ENCODE assay signal across 12 cellular contexts in genomic region chr6:7152467-7152866, GRCh38. TPM values are rescaled to one million over a fixed set of nuclear protein-coding genes. Genes with fewer than 3 reads are reported as not detected.
A peak's percentile ranks its signal among the peaks of the same experiment; 100 is the strongest.
DNase-seq lines count a peak whose midpoint lies in the region; ATAC-seq and TF ChIP-seq lines count a peak whose summit lies in the region.
"Had no signal": no experiment of that assay in that cellular context is flagged by ENCODE, and none has a peak within 500 bp of the region (broad histone marks: within the 10 kb centered on the region; RNA-seq: fewer than 3 reads in every experiment).

No MANE protein-coding gene starts in this region.

- H3K9me3 ChIP-seq in hepatocyte (ENCODE audit: low read depth), result no peaks in the 10 kb centered on the region
- no peaks in the 10 kb centered on the region for H3K9me3 ChIP-seq in neutrophil
- H3K9me3 ChIP-seq in MM.1S (replicated peaks; ENCODE audit: insufficient read depth, low read length), result no peaks in the 10 kb centered on the region

- no peak overlapping the region for H3K9ac ChIP-seq in MM.1S (ENCODE audit: low read length)

- no peak overlapping the region for H3K4me3 ChIP-seq in hepatocyte
- H3K4me3 ChIP-seq in neutrophil (ENCODE audit: low read depth in 1 of 2, low read length in 1 of 2), result no peak overlapping the region
- H3K4me3 ChIP-seq in MM.1S (ENCODE audit: low read length), result no peak overlapping the region

- no peak overlapping the region for H2AFZ ChIP-seq in hepatocyte
- no peak overlapping the region for H2AFZ ChIP-seq in MM.1S (ENCODE audit: low read length)

- H3K79me2 ChIP-seq in hepatocyte (peaks cover 100% of the 10 kb centered on the region), MM.1S (ENCODE audit: low read length) (peaks cover 87% of the 10 kb centered on the region)

- peaks cover 35% of the 10 kb centered on the region for H3K4me1 ChIP-seq in hepatocyte (ENCODE audit: insufficient read depth)
- peaks cover 55 to 66% of the 10 kb centered on the region in 2 experiments for H3K4me1 ChIP-seq in neutrophil (ENCODE audit: control insufficient read depth in 1 of 2, insufficient read depth in 1 of 2, low read depth in 1 of 2, low read length in 1 of 2)
- peaks cover 54% of the 10 kb centered on the region for H3K4me1 ChIP-seq in MM.1S (ENCODE audit: low read length)

- H3K9me2 ChIP-seq in hepatocyte (replicated peaks; ENCODE audit: insufficient read depth), result no peaks in the 10 kb centered on the region
- no peaks in the 10 kb centered on the region for H3K9me2 ChIP-seq in MM.1S (replicated peaks; ENCODE audit: insufficient read depth, low read length)

- no peaks in the 10 kb centered on the region for H3K27me3 ChIP-seq in hepatocyte
- no peaks in the 10 kb centered on the region for H3K27me3 ChIP-seq in neutrophil
- H3K27me3 ChIP-seq in MM.1S (replicated peaks; ENCODE audit: insufficient read depth, low read length), result no peaks in the 10 kb centered on the region

- DNase-seq in CD1c-positive myeloid dendritic cell (ENCODE audit: extremely low spot score), result peak; percentile 31
- DNase-seq in NCI-H69 (lab: John Stamatoyannopoulos, UW), result peak; percentile 53
- DNase-seq in hepatocyte (ENCODE audit: low spot score), result no peak
- DNase-seq in MM.1S, result no peak
- DNase-seq in activated effector memory CD4-positive, alpha-beta T cell treated with anti-CD3 and anti-CD28 coated beads, Interleukin-2, amount 50 U/mL, for 16 hours, result no peak
- DNase-seq: activated CD8-positive, alpha-beta T cell treated with anti-CD3 and anti-CD28 coated beads for 36 hours; activated naive CD8-positive, alpha-beta T cell treated with anti-CD3 and anti-CD28 coated beads, Interleukin-2, amount 10 ng/mL, durations not matched to agents 7 days and 5 days; Kasumi-1; NCI-H2227 treated with DMSO at 0.1 percent for 48 hours had no signal

- TF ChIP-seq CTCF in hepatocyte (IDR thresholded peaks at IDR 0.05; ENCODE audit: poor library complexity) (no peak), neutrophil (IDR thresholded peaks at IDR 0.05) (no peak), MM.1S (IDR thresholded peaks at IDR 0.05; ENCODE audit: low read length) (no peak)

- H3F3A ChIP-seq in MM.1S (ENCODE audit: insufficient read depth, low read length), result peaks cover 24% of the 10 kb centered on the region

- no peak for ATAC-seq in activated CD4-positive, CD25-positive, alpha-beta regulatory T cell treated with anti-CD3 and anti-CD28 coated beads, Interleukin-2, amount 50 U/mL, for 24 hours
- no peak for ATAC-seq in HG03439 (IDR thresholded peaks at IDR 0.05; ENCODE audit: unreplicated experiment)
- ATAC-seq: activated CD8-positive, alpha-beta T cell treated with anti-CD3 and anti-CD28 coated beads for 36 hours had no signal

- H4K20me1 ChIP-seq in hepatocyte (ENCODE audit: insufficient read depth, poor library complexity, severe bottlenecking), result peaks cover 16% of the 10 kb centered on the region
- no peaks in the 10 kb centered on the region for H4K20me1 ChIP-seq in MM.1S (ENCODE audit: insufficient read depth, low read length)

- no peaks in the 10 kb centered on the region for H3K36me3 ChIP-seq in hepatocyte (replicated peaks; ENCODE audit: insufficient read depth, low read depth)
- no peaks in the 10 kb centered on the region for H3K36me3 ChIP-seq in neutrophil
- no peaks in the 10 kb centered on the region for H3K36me3 ChIP-seq in MM.1S (replicated peaks; ENCODE audit: insufficient read depth, low read length)

- H3K4me2 ChIP-seq in hepatocyte, result peak overlapping the region; percentile 24
- H3K4me2 ChIP-seq in MM.1S (ENCODE audit: low read depth, low read length), result no peak overlapping the region

- H3K27ac ChIP-seq in hepatocyte (peak overlapping the region; percentile 68), neutrophil (peak overlapping the region; percentile 58), MM.1S (ENCODE audit: low read length) (no peak overlapping the region)

RNA-seq across cellular contexts. Expression of gene RREB1, which starts 44.7 kb away (rescaled TPM):
- 23.6 and 28.7 TPM in 2 replicates for total RNA-seq in hepatocyte
- 15.2 and 19.7 TPM in 2 replicates for polyA plus RNA-seq in hepatocyte

Comparison
In these comparisons a context has a peak if more than half of its experiments do, and no peak if none do; other contexts are left out.
1. DNase-seq: peak in CD1c-positive myeloid dendritic cell (single experiment) and NCI-H69 (single experiment); none in hepatocyte (single experiment), MM.1S (single experiment) and activated effector memory CD4-positive, alpha-beta T cell treated with anti-CD3 and anti-CD28 coated beads, Interleukin-2, amount 50 U/mL, for 16 hours (single experiment).